In genomic region chr2:189213226-189213625, GRCh38 we compare ENCODE assay signal across 16 cellular contexts. TPM values are rescaled to one million over a fixed set of nuclear protein-coding genes. Genes with fewer than 3 reads are reported as not detected.
A peak's percentile ranks its signal among the peaks of the same experiment; 100 is the strongest.
DNase-seq lines count a peak whose midpoint lies in the region; ATAC-seq, FAIRE-seq and TF ChIP-seq lines count a peak whose summit lies in the region.
"Had no signal": no experiment of that assay in that cellular context is flagged by ENCODE, and none has a peak within 500 bp of the region (broad histone marks: within the 10 kb centered on the region; RNA-seq: fewer than 3 reads in every experiment).

No MANE protein-coding gene starts in this region.

- TF ChIP-seq RAD21 in HepG2 (CRISPR knock-in tag; IDR thresholded peaks at IDR 0.05), result no peak

- POLR2A ChIA-PET in HepG2 (lab: Yijun Ruan, JAX), result no interaction called here

- in situ Hi-C loops in HepG2 (cut with HindIII; ENCODE audit: extremely low pct_ligation_motif_present, low pct_unique_long_range_greater_than_20kb) (no loop called here), mammary epithelial cell (cut with MboI; ENCODE audit: low sequenced_read_pairs in 2 of 2) (no loop called here)

- no peaks in the 10 kb centered on the region for H3K79me2 ChIP-seq in HepG2 (ENCODE audit: insufficient read depth, low read length)
- no peaks in the 10 kb centered on the region for H3K79me2 ChIP-seq in mammary epithelial cell (ENCODE audit: insufficient read depth, low read length)

- WGBS in HepG2 (ENCODE audit: low lambda C conversion rate), result 0% methylated on average over 1 of the region's 1 CpG
- WGBS in right lobe of liver (ENCODE audit: insufficient coverage, low coverage, low lambda C conversion rate, missing lambda C conversion rate), result 60% methylated on average over 1 of the region's 1 CpG
- 57% methylated on average over 1 of the region's 1 CpG for WGBS in mammary epithelial cell (ENCODE audit: low coverage, missing lambda C conversion rate)

- no peak overlapping the region for H2AFZ ChIP-seq in HepG2 (ENCODE audit: low read length)
- peak overlapping the region; percentile 12 for H2AFZ ChIP-seq in mammary epithelial cell (ENCODE audit: low read depth, low read length)

- H3K9ac ChIP-seq in HepG2 (ENCODE audit: insufficient read depth, low read depth, low read length), result no peak overlapping the region
- no peak overlapping the region for H3K9ac ChIP-seq in mammary epithelial cell (ENCODE audit: insufficient read depth, low read length)

- H3K36me3 ChIP-seq in HepG2 (replicated peaks in 1 of 2; ENCODE audit: control insufficient read depth in 1 of 2, insufficient read depth in 2 of 2, low read length in 2 of 2) (no peaks in the 10 kb centered on the region), right lobe of liver (no peaks in the 10 kb centered on the region), mammary epithelial cell (ENCODE audit: insufficient read depth, low read length) (no peaks in the 10 kb centered on the region)
- H3K36me3 ChIP-seq: HAP-1 had no signal

- CTCF ChIA-PET in HepG2 (lab: Yijun Ruan, JAX; ENCODE audit: low intra/inter-chr PET ratio, low total read pairs) (no interaction called here), mammary epithelial cell (lab: Charles Lee; ENCODE audit: low non-redundant PET) (no interaction called here)

- dilution Hi-C loops in mammary epithelial cell (cut with HindIII; ENCODE audit: low sequenced_read_pairs), result no loop called here

- TF ChIP-seq EP300 in HepG2 (IDR thresholded peaks at IDR 0.05; ENCODE audit: low read depth in 2 of 2, low read length in 2 of 2) (no peak), HepG2 (CRISPR knock-in tag; IDR thresholded peaks at IDR 0.05; ENCODE audit: borderline replicate concordance) (no peak)

- H3K9me3 ChIP-seq in HepG2 (ENCODE audit: low read length) (no peaks in the 10 kb centered on the region), right lobe of liver (no peaks in the 10 kb centered on the region), mammary epithelial cell (replicated peaks; ENCODE audit: insufficient read depth, low read length) (no peaks in the 10 kb centered on the region)
- H3K9me3 ChIP-seq: HAP-1 had no signal

- ATAC-seq in HepG2 (no peak), right lobe of liver (no peak)

- no peak overlapping the region for H3K4me3 ChIP-seq in HepG2 (replicated peaks in 1 of 3; ENCODE audit: insufficient read depth in 1 of 3, low read depth in 2 of 3, low read length in 3 of 3)
- no peak overlapping the region for H3K4me3 ChIP-seq in right lobe of liver
- no peak overlapping the region for H3K4me3 ChIP-seq in mammary epithelial cell (replicated peaks in 1 of 3; ENCODE audit: insufficient read depth in 1 of 3, low read depth in 2 of 3, low read length in 3 of 3)
- H3K4me3 ChIP-seq in fibroblast of villous mesenchyme (ENCODE audit: low read depth, low read length), result no peak overlapping the region
- H3K4me3 ChIP-seq: HAP-1 had no signal

- intact Hi-C loops in HepG2 (cut with micrococcal nuclease; ENCODE audit: unreplicated experiment), result no loop called here
- intact Hi-C loops in right lobe of liver (cut with DNase I), result no loop called here
- intact Hi-C loops in mammary epithelial cell (cut with micrococcal nuclease), result no loop called here

- TF ChIP-seq CTCF in HepG2 (CRISPR knock-in tag; IDR thresholded peaks at IDR 0.05), result no peak
- TF ChIP-seq CTCF in right lobe of liver (IDR thresholded peaks at IDR 0.05), result no peak
- TF ChIP-seq CTCF in mammary epithelial cell (conservative IDR thresholded peaks at IDR 0.05 in 1 of 2, IDR thresholded peaks at IDR 0.05 in 1 of 2; ENCODE audit: extremely low read depth in 1 of 2, insufficient read depth in 1 of 2, low read depth in 1 of 2, low read length in 2 of 2), result no peak
- TF ChIP-seq CTCF in fibroblast of villous mesenchyme (IDR thresholded peaks at IDR 0.05; ENCODE audit: insufficient read depth, low read depth, low read length), result no peak

- H4K20me1 ChIP-seq in HepG2 (ENCODE audit: insufficient read depth, low read length) (no peaks in the 10 kb centered on the region), mammary epithelial cell (ENCODE audit: insufficient read depth, low read length) (no peaks in the 10 kb centered on the region)

- DNase-seq in HepG2 (ENCODE audit: low spot score), result no peak
- no peak for DNase-seq in right lobe of liver
- no peak for DNase-seq in mammary epithelial cell
- peak; percentile 24 for DNase-seq in fibroblast of villous mesenchyme (ENCODE audit: low read depth)
- DNase-seq in amygdala (lab: John Stamatoyannopoulos, UW), result no peak
- no peak for DNase-seq in A172 (ENCODE audit: low spot score)
- no peak for DNase-seq in NOMO-1 treated with DMSO at 0.1 percent for 48 hours (lab: John Stamatoyannopoulos, UW; ENCODE audit: unreplicated experiment)
- DNase-seq in GM19240 (ENCODE audit: insufficient read length, low spot score), result no peak
- DNase-seq: ACHN; Calu3; CD4-positive, alpha-beta T cell; NCI-H1436; NCI-H2029 treated with DMSO at 0.1 percent for 48 hours; NCI-H510A treated with DMSO at 0.1 percent for 48 hours had no signal

- H3K27me3 ChIP-seq in HepG2 (ENCODE audit: control insufficient read depth in 1 of 2, insufficient read depth in 2 of 2, low read length in 2 of 2), result no peaks in the 10 kb centered on the region
- no peaks in the 10 kb centered on the region for H3K27me3 ChIP-seq in right lobe of liver
- no peaks in the 10 kb centered on the region for H3K27me3 ChIP-seq in mammary epithelial cell (ENCODE audit: insufficient read depth, low read length)

- H3K4me1 ChIP-seq in HepG2 (ENCODE audit: insufficient read depth, low read length), result no peaks in the 10 kb centered on the region
- H3K4me1 ChIP-seq in right lobe of liver, result no peaks in the 10 kb centered on the region
- peaks cover 16% of the 10 kb centered on the region for H3K4me1 ChIP-seq in mammary epithelial cell (ENCODE audit: insufficient read depth, low read length)

- TF ChIP-seq POLR2A in HepG2 (IDR thresholded peaks at IDR 0.05; ENCODE audit: insufficient read depth in 1 of 2, low read depth in 2 of 2, low read length in 2 of 2), result no peak
- TF ChIP-seq POLR2A in right lobe of liver (IDR thresholded peaks at IDR 0.05), result no peak

- H3K4me2 ChIP-seq in HepG2 (ENCODE audit: low read depth, low read length) (no peak overlapping the region), mammary epithelial cell (ENCODE audit: insufficient read depth, low read depth, low read length) (no peak overlapping the region)

- no TSS peak for BruUV-seq in HepG2 (replicated peaks; lab: Mats Ljungman, UMichigan)
- no TSS peak for BruUV-seq in mammary epithelial cell (replicated peaks; lab: Mats Ljungman, UMichigan)

- no peak overlapping the region for H3K27ac ChIP-seq in HepG2 (ENCODE audit: extremely low read length, insufficient read depth, low read length)
- no peak overlapping the region for H3K27ac ChIP-seq in right lobe of liver
- H3K27ac ChIP-seq in mammary epithelial cell (ENCODE audit: insufficient read depth, low read depth, low read length), result no peak overlapping the region

- no peak for FAIRE-seq in HepG2 (lab: Jason Lieb, UNC)

TF ChIP-seq in HepG2, 621 proteins besides CTCF, POLR2A, EP300 and RAD21:
- TF ChIP-seq CREB1 (IDR thresholded peaks at IDR 0.05), result peak; percentile 20
- TF ChIP-seq CREB1 (CRISPR knock-in tag; IDR thresholded peaks at IDR 0.05), result no peak
- TF ChIP-seq ZNF496 (CRISPR knock-in tag; IDR thresholded peaks at IDR 0.05; ENCODE audit: insufficient replicate concordance), result no peak
TF ChIP-seq in HepG2: peak in this region for 1.

RNA-seq across cellular contexts. Expression of gene COL5A2, which starts 33.7 kb away (rescaled TPM):
- total RNA-seq in HepG2 (2016; rRNA removed; fragmentation: Illumina TruSeq; extraction: Trizol), result 1.5 and 1.6 TPM in 2 replicates
- total RNA-seq in HepG2 (2016; cell fraction: cytosol; rRNA removed; fragmentation: Illumina TruSeq; extraction: Trizol; ENCODE audit: low read depth), result 0.10 and 0.26 TPM in 2 replicates
- total RNA-seq in HepG2 (2016; cell fraction: insoluble cytoplasmic fraction; rRNA removed; fragmentation: Illumina TruSeq; extraction: Trizol), result 1.3 and 1.7 TPM in 2 replicates
- 0.38 and 0.43 TPM in 2 replicates for total RNA-seq in HepG2 (2016; cell fraction: membrane; rRNA removed; fragmentation: Illumina TruSeq; extraction: Trizol)
- total RNA-seq in HepG2 (2016; cell fraction: nucleus; rRNA removed; fragmentation: Illumina TruSeq; extraction: Trizol), result 1.4 and 1.6 TPM in 2 replicates
- 0.83 and 0.90 TPM in 2 replicates for polyA plus RNA-seq in HepG2 (2011; rRNA removed)
- polyA plus RNA-seq in HepG2 (2011; cell fraction: cytosol; rRNA removed), result 0.23 and 0.27 TPM in 2 replicates
- polyA plus RNA-seq in HepG2 (2011; cell fraction: nucleus; rRNA removed), result 3.2 and 3.9 TPM in 2 replicates
- 0.32 TPM in 2 replicates for polyA plus RNA-seq in HepG2 (2012)
- polyA plus RNA-seq in HepG2 (2016; cell fraction: cytosol; fragmentation: Illumina TruSeq; extraction: Trizol; ENCODE audit: low read depth), result 0.07 and 0.10 TPM in 2 replicates
- 1.1 and 1.4 TPM in 2 replicates for polyA plus RNA-seq in HepG2 (2016; cell fraction: insoluble cytoplasmic fraction; fragmentation: Illumina TruSeq; extraction: Trizol; ENCODE audit: low read depth)
- 0.24 and 0.29 TPM in 2 replicates for polyA plus RNA-seq in HepG2 (2016; cell fraction: membrane; fragmentation: Illumina TruSeq; extraction: Trizol; ENCODE audit: low read depth)
- 1.9 and 2.6 TPM in 2 replicates for polyA plus RNA-seq in HepG2 (2016; cell fraction: nucleus; fragmentation: Illumina TruSeq; extraction: Trizol; ENCODE audit: insufficient read depth, low read depth)
- polyA minus RNA-seq in HepG2 (2011; rRNA and poly(A)+ RNA removed; ENCODE audit: low replicate concordance), result 0.80 and 3.3 TPM in 2 replicates
- 0.20 TPM in 1 of 2 replicates, not detected in the other for polyA minus RNA-seq in HepG2 (2011; cell fraction: cytosol; rRNA and poly(A)+ RNA removed)
- polyA minus RNA-seq in HepG2 (2011; cell fraction: nucleus; rRNA and poly(A)+ RNA removed), result 0.75 and 1.4 TPM in 2 replicates
- 10 to 100 TPM in 1 of 6 experiments, 1 to 10 TPM in 5; 5.7 to 17.6 (median 8.6) TPM for total RNA-seq in right lobe of liver
- 10 to 100 TPM in 1 of 2 donors, 1 to 10 TPM in 1; 9.6 to 51.7 TPM for total RNA-seq in mammary epithelial cell
- 13.3 TPM for polyA plus RNA-seq in mammary epithelial cell
- 25.6 TPM for polyA minus RNA-seq in mammary epithelial cell
- total RNA-seq in fibroblast of villous mesenchyme, result 693 and 717 TPM in 2 replicates
- total RNA-seq in A172 (2014; rRNA removed; shearing (Covaris generic)), result 955 and 1,017 TPM in 2 replicates
- polyA plus RNA-seq: IgD-negative memory B cell had no signal

Comparison
In these comparisons a context has a peak if more than half of its experiments do, and no peak if none do; other contexts are left out.
1. RNA of gene COL5A2, which starts 33.7 kb away (total RNA-seq): 955 to 1,017 TPM in A172 and 693 to 717 TPM in fibroblast of villous mesenchyme; 9.6 to 51.7 TPM in mammary epithelial cell, 5.7 to 17.6 TPM in right lobe of liver and 0.10 to 1.7 TPM in HepG2; every median in the first group is over 10 times any median in the second.